In the genomic region with DNA sequence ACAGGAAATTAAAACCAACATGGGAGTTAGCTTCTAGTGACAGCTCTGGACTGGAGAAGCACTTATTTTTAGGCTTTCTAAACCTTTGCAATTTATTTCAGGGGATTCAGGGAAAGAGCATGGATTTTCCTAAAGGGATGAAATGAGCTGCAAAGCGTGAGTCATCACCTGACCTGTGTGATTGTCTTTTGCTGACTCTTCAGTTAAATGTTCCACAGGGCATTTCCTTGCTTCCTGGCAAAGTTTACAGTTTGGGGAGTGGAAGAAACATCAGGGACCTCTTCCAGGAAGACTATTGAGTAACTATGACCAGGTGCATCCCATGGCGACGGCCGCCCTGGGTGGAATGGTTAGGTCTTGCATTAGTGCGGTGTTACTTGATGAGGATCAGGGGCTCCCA, we compare ENCODE assay signal across 22 cellular contexts.
DNase-seq lines count a peak whose midpoint lies in the region; ATAC-seq and TF ChIP-seq lines count a peak whose summit lies in the region.
"Had no signal": no experiment of that assay in that cellular context is flagged by ENCODE, and none has a peak within 500 bp of the region (broad histone marks: within the 10 kb centered on the region; RNA-seq: fewer than 3 reads in every experiment).

No MANE protein-coding gene starts in this region.

- H4K20me1 ChIP-seq in hepatocyte (ENCODE audit: insufficient read depth, poor library complexity, severe bottlenecking), result no peaks in the 10 kb centered on the region

- DNase-seq in HT1080 (ENCODE audit: low read depth) (peak; percentile 46), astrocyte of the hippocampus (ENCODE audit: low read depth, low spot score) (peak; percentile 11), hepatocyte (ENCODE audit: low spot score) (peak; percentile 49), trophoblast cell (no peak), DMS79 treated with DMSO at 0.1 percent for 48 hours (lab: John Stamatoyannopoulos, UW) (no peak), NCI-H1694 (lab: John Stamatoyannopoulos, UW) (no peak)
- no peak for DNase-seq in T-helper 2 cell treated with Interferon-gamma antibody and Interleukin-4, amounts not matched to agents 5 μg/mL and 100 μg/mL, for 36 hours (ENCODE audit: low spot score)
- DNase-seq: activated CD4-positive, alpha-beta T cell treated with anti-CD3 and anti-CD28 coated beads, Interleukin-2, amount 10 ng/mL, durations not matched to agents 24 days and 14 days; activated CD8-positive, alpha-beta memory T cell treated with anti-CD3 and anti-CD28 coated beads, Interleukin-2, amount 10 ng/mL, durations not matched to agents 7 days and 5 days; activated naive CD8-positive, alpha-beta T cell treated with anti-CD3 and anti-CD28 coated beads for 36 hours; brain microvascular endothelial cell; NCI-H1105 treated with DMSO at 0.1 percent for 48 hours; NCI-H524 treated with DMSO at 0.1 percent for 48 hours; psoas muscle; SIG-M5; spleen; stimulated activated CD4-positive, alpha-beta T cell treated with anti-CD3 and anti-CD28 coated beads, Interleukin-4, amount 100 ng/mL, for 24 hours had no signal

- WGBS in hepatocyte (ENCODE audit: low lambda C conversion rate, missing lambda C conversion rate), result 77% methylated on average over 5 of the region's 5 CpGs
- WGBS in trophoblast cell (ENCODE audit: extremely low coverage, insufficient coverage, insufficient read length), result no CpG with 5 or more reads among the region's 5 CpGs

- H3K4me1 Mint-ChIP-seq in T-helper 2 cell treated with Interferon-gamma antibody and Interleukin-4, amounts not matched to agents 5 μg/mL and 100 μg/mL, for 36 hours (ENCODE audit: low read depth), result no peaks in the 10 kb centered on the region
- H3K4me1 Mint-ChIP-seq: activated CD8-positive, alpha-beta memory T cell treated with anti-CD3 and anti-CD28 coated beads, Interleukin-2, amount 10 ng/mL, durations not matched to agents 7 days and 5 days had no signal

- no peak for TF ChIP-seq CTCF in hepatocyte (IDR thresholded peaks at IDR 0.05; ENCODE audit: poor library complexity)

- H3K9ac ChIP-seq in trophoblast cell (ENCODE audit: low read length), result no peak overlapping the region
- H3K9ac ChIP-seq: neural progenitor cell had no signal

- no peaks in the 10 kb centered on the region for H3K27me3 ChIP-seq in hepatocyte
- no peaks in the 10 kb centered on the region for H3K27me3 ChIP-seq in trophoblast cell (ENCODE audit: insufficient read depth, low read length)
- H3K27me3 ChIP-seq: brain microvascular endothelial cell, neural progenitor cell, spleen, tibial nerve had no signal

- H3K27ac ChIP-seq in hepatocyte (peak overlapping the region; percentile 36), trophoblast cell (ENCODE audit: low read depth, low read length) (no peak overlapping the region)
- H3K27ac ChIP-seq: brain microvascular endothelial cell, neural progenitor cell, psoas muscle, spleen, tibial nerve had no signal

- H4K8ac ChIP-seq in trophoblast cell (ENCODE audit: low read depth, low read length), result no peak overlapping the region

- H3K79me2 ChIP-seq in hepatocyte (no peaks in the 10 kb centered on the region), trophoblast cell (ENCODE audit: control insufficient read depth, insufficient read depth, low read length, poor library complexity) (no peaks in the 10 kb centered on the region)

- H4K91ac ChIP-seq in trophoblast cell (ENCODE audit: low read depth, low read length), result no peak overlapping the region

- H3K36me3 ChIP-seq in hepatocyte (replicated peaks; ENCODE audit: insufficient read depth, low read depth), result no peaks in the 10 kb centered on the region
- H3K36me3 ChIP-seq in trophoblast cell (ENCODE audit: control insufficient read depth in 1 of 2, insufficient read depth in 2 of 2, low read length in 2 of 2), result no peaks in the 10 kb centered on the region
- H3K36me3 ChIP-seq: brain microvascular endothelial cell, neural progenitor cell, spleen, tibial nerve had no signal

- H3K18ac ChIP-seq in trophoblast cell (ENCODE audit: low read length), result no peak overlapping the region

- no peaks in the 10 kb centered on the region for H3K9me2 ChIP-seq in hepatocyte (replicated peaks; ENCODE audit: insufficient read depth)

- no peaks in the 10 kb centered on the region for H3K36me3 Mint-ChIP-seq in T-helper 2 cell treated with Interferon-gamma antibody and Interleukin-4, amounts not matched to agents 5 μg/mL and 100 μg/mL, for 36 hours (ENCODE audit: low read depth)
- H3K36me3 Mint-ChIP-seq: activated CD8-positive, alpha-beta memory T cell treated with anti-CD3 and anti-CD28 coated beads, Interleukin-2, amount 10 ng/mL, durations not matched to agents 7 days and 5 days; activated naive CD8-positive, alpha-beta T cell treated with anti-CD3 and anti-CD28 coated beads for 36 hours; neural progenitor cell had no signal

- H3K4me2 ChIP-seq in hepatocyte, result no peak overlapping the region
- peak overlapping the region; percentile 32 for H3K4me2 ChIP-seq in trophoblast cell (ENCODE audit: low read length)
- H3K4me2 ChIP-seq: neural progenitor cell had no signal

- H2BK5ac ChIP-seq in trophoblast cell (ENCODE audit: low read depth, low read length, poor library complexity), result no peak overlapping the region

- H2AFZ ChIP-seq in hepatocyte (no peak overlapping the region), trophoblast cell (ENCODE audit: insufficient read depth, low read length, poor library complexity) (no peak overlapping the region)
- H2AFZ ChIP-seq: neural progenitor cell had no signal

- H3K4me1 ChIP-seq in hepatocyte (ENCODE audit: insufficient read depth) (peaks cover 15% of the 10 kb centered on the region), trophoblast cell (ENCODE audit: control insufficient read depth in 1 of 2, insufficient read depth in 2 of 2, low read length in 2 of 2) (peaks cover 3 to 10% of the 10 kb centered on the region in 2 experiments)
- H3K4me1 ChIP-seq: neural progenitor cell had no signal

- no peak overlapping the region for H3K4ac ChIP-seq in trophoblast cell (ENCODE audit: low read depth, low read length)

- H3K9me3 ChIP-seq in hepatocyte (ENCODE audit: low read depth), result no peaks in the 10 kb centered on the region
- no peaks in the 10 kb centered on the region for H3K9me3 ChIP-seq in trophoblast cell (ENCODE audit: insufficient read depth, low read depth, low read length)
- H3K9me3 ChIP-seq: psoas muscle had no signal

- peaks cover 12% of the 10 kb centered on the region for H3K27me3 Mint-ChIP-seq in T-helper 2 cell treated with Interferon-gamma antibody and Interleukin-4, amounts not matched to agents 5 μg/mL and 100 μg/mL, for 36 hours (ENCODE audit: low read depth)
- H3K27me3 Mint-ChIP-seq: activated CD8-positive, alpha-beta memory T cell treated with anti-CD3 and anti-CD28 coated beads, Interleukin-2, amount 10 ng/mL, durations not matched to agents 7 days and 5 days; activated naive CD8-positive, alpha-beta T cell treated with anti-CD3 and anti-CD28 coated beads for 36 hours; stimulated activated naive CD8-positive, alpha-beta T cell treated with anti-CD3 and anti-CD28 coated beads, Interleukin-15, Interleukin-2, amounts not matched to agents 100 ng/mL and 50 ng/mL, for 24 hours had no signal

- ATAC-seq in GM19397 (IDR thresholded peaks at IDR 0.05; ENCODE audit: unreplicated experiment), result no peak
- ATAC-seq: activated CD8-positive, alpha-beta memory T cell treated with anti-CD3 and anti-CD28 coated beads, Interleukin-2, amount 10 ng/mL, durations not matched to agents 7 days and 5 days had no signal

- no peak overlapping the region for H3K23ac ChIP-seq in trophoblast cell (ENCODE audit: low read length)

- peak overlapping the region; percentile 43 for H2BK12ac ChIP-seq in trophoblast cell (ENCODE audit: low read length)

- no peak overlapping the region for H3K27ac Mint-ChIP-seq in T-helper 2 cell treated with Interferon-gamma antibody and Interleukin-4, amounts not matched to agents 5 μg/mL and 100 μg/mL, for 36 hours
- H3K27ac Mint-ChIP-seq: activated CD4-positive, alpha-beta T cell treated with anti-CD3 and anti-CD28 coated beads, Interleukin-2, amount 10 ng/mL, durations not matched to agents 24 days and 14 days; activated CD8-positive, alpha-beta memory T cell treated with anti-CD3 and anti-CD28 coated beads, Interleukin-2, amount 10 ng/mL, durations not matched to agents 7 days and 5 days; activated naive CD8-positive, alpha-beta T cell treated with anti-CD3 and anti-CD28 coated beads for 36 hours; activated T-helper 2 cell treated with anti-CD3 and anti-CD28 coated beads, Interferon-gamma antibody, Interleukin-2, Interleukin-4, amounts not matched to agents 10 μg/mL and 5 μg/mL and 100 μg/mL, durations not matched to agents 14 hours and 24 hours and 36 hours; neural progenitor cell; stimulated activated naive CD8-positive, alpha-beta T cell treated with anti-CD3 and anti-CD28 coated beads, Interleukin-15, Interleukin-2, amounts not matched to agents 100 ng/mL and 50 ng/mL, for 24 hours had no signal

- H2AK5ac ChIP-seq in trophoblast cell (ENCODE audit: low read length), result no peak overlapping the region

- H2BK120ac ChIP-seq in trophoblast cell (ENCODE audit: insufficient read depth, low read length, poor library complexity), result no peak overlapping the region

- H3K4me3 Mint-ChIP-seq in T-helper 2 cell treated with Interferon-gamma antibody and Interleukin-4, amounts not matched to agents 5 μg/mL and 100 μg/mL, for 36 hours, result no peak overlapping the region
- H3K4me3 Mint-ChIP-seq: activated CD4-positive, alpha-beta T cell treated with anti-CD3 and anti-CD28 coated beads, Interleukin-2, amount 10 ng/mL, durations not matched to agents 24 days and 14 days; activated CD8-positive, alpha-beta memory T cell treated with anti-CD3 and anti-CD28 coated beads, Interleukin-2, amount 10 ng/mL, durations not matched to agents 7 days and 5 days; activated naive CD8-positive, alpha-beta T cell treated with anti-CD3 and anti-CD28 coated beads for 36 hours; neural progenitor cell; stimulated activated naive CD8-positive, alpha-beta T cell treated with anti-CD3 and anti-CD28 coated beads, Interleukin-15, Interleukin-2, amounts not matched to agents 100 ng/mL and 50 ng/mL, for 24 hours had no signal

- H3K9me3 Mint-ChIP-seq in T-helper 2 cell treated with Interferon-gamma antibody and Interleukin-4, amounts not matched to agents 5 μg/mL and 100 μg/mL, for 36 hours, result no peaks in the 10 kb centered on the region
- H3K9me3 Mint-ChIP-seq: activated CD4-positive, alpha-beta T cell treated with anti-CD3 and anti-CD28 coated beads, Interleukin-2, amount 10 ng/mL, durations not matched to agents 24 days and 14 days; activated T-helper 2 cell treated with anti-CD3 and anti-CD28 coated beads, Interferon-gamma antibody, Interleukin-2, Interleukin-4, amounts not matched to agents 10 μg/mL and 5 μg/mL and 100 μg/mL, durations not matched to agents 14 hours and 24 hours and 36 hours had no signal

- H3K79me1 ChIP-seq in trophoblast cell (ENCODE audit: low read length), result peaks cover 3% of the 10 kb centered on the region

- H4K12ac ChIP-seq in trophoblast cell (ENCODE audit: low read depth, low read length), result no peak overlapping the region

- H3K4me3 ChIP-seq in hepatocyte (no peak overlapping the region), trophoblast cell (ENCODE audit: low read depth, low read length) (no peak overlapping the region)
- H3K4me3 ChIP-seq: neural progenitor cell, psoas muscle, spleen, tibial nerve had no signal

- H3K14ac ChIP-seq in trophoblast cell (ENCODE audit: low read length), result no peak overlapping the region

Comparison
In these comparisons a context has a peak if more than half of its experiments do, and no peak if none do; other contexts are left out.
1. DNase-seq: peak in HT1080 (single experiment), astrocyte of the hippocampus (single experiment) and hepatocyte (single experiment); none in trophoblast cell (0 of 2), T-helper 2 cell treated with Interferon-gamma antibody and Interleukin-4, amounts not matched to agents 5 μg/mL and 100 μg/mL, for 36 hours (single experiment), DMS79 treated with DMSO at 0.1 percent for 48 hours (single experiment) and NCI-H1694 (single experiment).